In genomic region chr6:113873043-113873667, GRCh38 we compare ENCODE assay signal across 8 cellular contexts. TPM values are rescaled to one million over a fixed set of nuclear protein-coding genes. Genes with fewer than 3 reads are reported as not detected.
DNase-seq lines count a peak whose midpoint lies in the region; ATAC-seq, FAIRE-seq and TF ChIP-seq lines count a peak whose summit lies in the region.

No MANE protein-coding gene starts in this region.

- H3K27ac ChIP-seq in pancreas = peak overlapping the region in 2 of 4 donors; percentile 4 to 17

- peaks cover 44% of the 10 kb centered on the region for H3K27me3 Mint-ChIP-seq in central memory CD8-positive, alpha-beta T cell
- peaks cover 35% of the 10 kb centered on the region for H3K27me3 Mint-ChIP-seq in activated CD4-positive, alpha-beta memory T cell treated with anti-CD3 and anti-CD28 coated beads, Interleukin-2, amount 10 ng/mL, durations not matched to agents 7 days and 5 days
- peaks cover 2% of the 10 kb centered on the region for H3K27me3 Mint-ChIP-seq in nephron progenitor cell (ENCODE audit: low read depth, poor library complexity)

- peak; percentile 96 for ATAC-seq in GM19467 (IDR thresholded peaks at IDR 0.05; ENCODE audit: unreplicated experiment)
- ATAC-seq in HG03469 (IDR thresholded peaks at IDR 0.05; ENCODE audit: unreplicated experiment) = peak; percentile 89
- peak; percentile 46 for ATAC-seq in central memory CD8-positive, alpha-beta T cell (replicated peaks; ENCODE audit: extremely low read depth, poor library complexity, severe bottlenecking)
- ATAC-seq in pancreas = peak; percentile 82 to 96 (median 93)

- no peaks in the 10 kb centered on the region for H3K9me3 ChIP-seq in pancreas

- POLR2A ChIA-PET in activated CD4-positive, alpha-beta memory T cell treated with anti-CD3 and anti-CD28 coated beads, Interleukin-2, amount 10 ng/mL, durations not matched to agents 7 days and 5 days (lab: Charles Lee) = no interaction called here

- 27 to 33% methylated on average over 8 of the region's 8 CpGs for WGBS in pancreas, 2 donors

- H3K4me3 ChIP-seq in GM08714 (ENCODE audit: low read length) (peak overlapping the region; percentile 73), pancreas (peak overlapping the region in 2 of 4 donors; percentile 27 to 35)

- CTCF ChIA-PET in activated CD4-positive, alpha-beta memory T cell treated with anti-CD3 and anti-CD28 coated beads, Interleukin-2, amount 10 ng/mL, durations not matched to agents 7 days and 5 days (lab: Charles Lee) = no interaction called here

- peaks cover 0 to 5% (median 0%) of the 10 kb centered on the region in 3 donors for H3K4me1 ChIP-seq in pancreas

- DNase-seq in central memory CD8-positive, alpha-beta T cell (ENCODE audit: low spot score in 2 of 2) = no peak
- DNase-seq in pancreas = peak in 5 of 6 donors; percentile 47 to 60 (median 53)
- no peak for DNase-seq in SHP77 treated with DMSO at 0.1 percent for 48 hours (lab: John Stamatoyannopoulos, UW)
- no peak for DNase-seq in activated CD4-positive, alpha-beta memory T cell treated with anti-CD3 and anti-CD28 coated beads, Interleukin-2, amount 10 ng/mL, durations not matched to agents 7 days and 5 days
- no peak for DNase-seq in nephron progenitor cell

- no peak overlapping the region for H3K4me3 Mint-ChIP-seq in central memory CD8-positive, alpha-beta T cell
- H3K4me3 Mint-ChIP-seq in activated CD4-positive, alpha-beta memory T cell treated with anti-CD3 and anti-CD28 coated beads, Interleukin-2, amount 10 ng/mL, durations not matched to agents 7 days and 5 days = no peak overlapping the region
- no peak overlapping the region for H3K4me3 Mint-ChIP-seq in nephron progenitor cell

- no peaks in the 10 kb centered on the region for H3K9me3 Mint-ChIP-seq in central memory CD8-positive, alpha-beta T cell
- H3K9me3 Mint-ChIP-seq in activated CD4-positive, alpha-beta memory T cell treated with anti-CD3 and anti-CD28 coated beads, Interleukin-2, amount 10 ng/mL, durations not matched to agents 7 days and 5 days = no peaks in the 10 kb centered on the region
- no peaks in the 10 kb centered on the region for H3K9me3 Mint-ChIP-seq in nephron progenitor cell

- no peak overlapping the region for H3K27ac Mint-ChIP-seq in central memory CD8-positive, alpha-beta T cell (ENCODE audit: low read depth)
- H3K27ac Mint-ChIP-seq in activated CD4-positive, alpha-beta memory T cell treated with anti-CD3 and anti-CD28 coated beads, Interleukin-2, amount 10 ng/mL, durations not matched to agents 7 days and 5 days = no peak overlapping the region
- H3K27ac Mint-ChIP-seq in nephron progenitor cell = no peak overlapping the region

- TF ChIP-seq CTCF in pancreas (IDR thresholded peaks at IDR 0.05) (no peak), nephron progenitor cell (IDR thresholded peaks at IDR 0.05) (no peak)

- H3K36me3 Mint-ChIP-seq in central memory CD8-positive, alpha-beta T cell (ENCODE audit: insufficient read depth) = no peaks in the 10 kb centered on the region
- no peaks in the 10 kb centered on the region for H3K36me3 Mint-ChIP-seq in activated CD4-positive, alpha-beta memory T cell treated with anti-CD3 and anti-CD28 coated beads, Interleukin-2, amount 10 ng/mL, durations not matched to agents 7 days and 5 days (ENCODE audit: low read depth)
- H3K36me3 Mint-ChIP-seq in nephron progenitor cell (ENCODE audit: low read depth) = no peaks in the 10 kb centered on the region

- no peak for FAIRE-seq in pancreas (lab: Jason Lieb, UNC)

- no peaks in the 10 kb centered on the region for H3K36me3 ChIP-seq in pancreas

- intact Hi-C loops in pancreas (cut with DNase I) = no loop called here

- peaks cover 8% of the 10 kb centered on the region for H3K4me1 Mint-ChIP-seq in central memory CD8-positive, alpha-beta T cell
- H3K4me1 Mint-ChIP-seq in activated CD4-positive, alpha-beta memory T cell treated with anti-CD3 and anti-CD28 coated beads, Interleukin-2, amount 10 ng/mL, durations not matched to agents 7 days and 5 days = peaks cover 5% of the 10 kb centered on the region
- H3K4me1 Mint-ChIP-seq in nephron progenitor cell = peaks cover 22% of the 10 kb centered on the region

- no peaks in the 10 kb centered on the region for H3K27me3 ChIP-seq in pancreas

RNA-seq across cellular contexts. Expression of gene MARCKS, which starts 16.0 kb away (rescaled TPM):
- 100 to 1,000 TPM in 2 of 6 donors, 10 to 100 TPM in 4; 36.2 to 118 (median 66.0) TPM for total RNA-seq in pancreas
- 10 to 100 TPM; 14.0 to 24.3 TPM for polyA plus RNA-seq in pancreas
- total RNA-seq in activated CD4-positive, alpha-beta memory T cell treated with anti-CD3 and anti-CD28 coated beads, Interleukin-2, amount 10 ng/mL, durations not matched to agents 7 days and 5 days = under 1 TPM in 1 of 2 experiments, not detected in 1; 0.05 TPM

Comparison
In these comparisons a context has a peak if more than half of its experiments do, and no peak if none do; other contexts are left out.
1. ATAC-seq: peak in every context shown above with its lines; median percentile 96 in GM19467; 93 in pancreas; 89 in HG03469; 46 in central memory CD8-positive, alpha-beta T cell.
2. DNase-seq: peak in pancreas (5 of 6); none in central memory CD8-positive, alpha-beta T cell (0 of 2), SHP77 treated with DMSO at 0.1 percent for 48 hours (single experiment), activated CD4-positive, alpha-beta memory T cell treated with anti-CD3 and anti-CD28 coated beads, Interleukin-2, amount 10 ng/mL, durations not matched to agents 7 days and 5 days (single experiment) and nephron progenitor cell (single experiment).
3. RNA of gene MARCKS, which starts 16.0 kb away (total RNA-seq): 36.2 to 118 TPM in pancreas; 0.05 TPM in activated CD4-positive, alpha-beta memory T cell treated with anti-CD3 and anti-CD28 coated beads, Interleukin-2, amount 10 ng/mL, durations not matched to agents 7 days and 5 days; every median in the first group is over 10 times any median in the second.